ENCODE assay signal across 24 cellular contexts in genomic region chr12:38983117-38983571, GRCh38.
DNase-seq lines count a peak whose midpoint lies in the region.
"Had no signal": no experiment of that assay in that cellular context is flagged by ENCODE, and none has a peak within 500 bp of the region (broad histone marks: within the 10 kb centered on the region; RNA-seq: fewer than 3 reads in every experiment).

No MANE protein-coding gene starts in this region.

- H3K4me1 ChIP-seq in SJSA1 (replicated peaks), result no peaks in the 10 kb centered on the region
- H3K4me1 ChIP-seq in mesenchymal stem cell (ENCODE audit: control insufficient read depth, insufficient read depth, low read depth, low read length), result no peaks in the 10 kb centered on the region
- H3K4me1 ChIP-seq: right lobe of liver, thyroid gland had no signal

- H3K36me3 ChIP-seq in SJSA1, result no peaks in the 10 kb centered on the region
- no peaks in the 10 kb centered on the region for H3K36me3 ChIP-seq in mesenchymal stem cell (ENCODE audit: control insufficient read depth in 1 of 2, insufficient read depth in 2 of 2, low read depth in 1 of 2, low read length in 2 of 2)
- H3K36me3 ChIP-seq: right lobe of liver, thyroid gland had no signal

- no peak overlapping the region for H2AFZ ChIP-seq in mesenchymal stem cell (ENCODE audit: low read depth, low read length)

- H2BK12ac ChIP-seq in mesenchymal stem cell (ENCODE audit: low read length in 2 of 2), result no peak overlapping the region

- no peak overlapping the region for H3K9ac ChIP-seq in mesenchymal stem cell (ENCODE audit: low read length)

- H4K8ac ChIP-seq in mesenchymal stem cell (ENCODE audit: low read length), result no peak overlapping the region

- 76% methylated on average over 6 of the region's 6 CpGs for WGBS in mesenchymal stem cell

- no peak overlapping the region for H2BK5ac ChIP-seq in mesenchymal stem cell (ENCODE audit: low read depth, low read length, poor library complexity, severe bottlenecking)

- no peaks in the 10 kb centered on the region for H3K79me1 ChIP-seq in mesenchymal stem cell (replicated peaks; ENCODE audit: low read length, poor library complexity, severe bottlenecking)

- no peaks in the 10 kb centered on the region for H3K9me3 ChIP-seq in SJSA1 (replicated peaks)
- peaks cover 32% of the 10 kb centered on the region for H3K9me3 ChIP-seq in mesenchymal stem cell (ENCODE audit: control insufficient read depth, low read length)
- H3K9me3 ChIP-seq: thyroid gland had no signal

- intact Hi-C loops in posterior cingulate gyrus (cut with DNase I), result no loop called here

- no peak overlapping the region for H3K14ac ChIP-seq in mesenchymal stem cell (ENCODE audit: low read length in 2 of 2)

- DNase-seq in DMS53 treated with DMSO at 0.1 percent for 48 hours (lab: John Stamatoyannopoulos, UW; ENCODE audit: unreplicated experiment) (peak; percentile 47), M059J (ENCODE audit: low read depth) (peak; percentile 44), SJSA1 (ENCODE audit: low read depth in 1 of 2, low spot score in 2 of 2) (no peak), mesenchymal stem cell (no peak), posterior cingulate gyrus (no peak), T-helper 2 cell (no peak)
- no peak for DNase-seq in stimulated activated CD4-positive, alpha-beta T cell treated with anti-CD3 and anti-CD28 coated beads, Interleukin-4, amount 100 ng/mL, for 24 hours
- DNase-seq: activated CD4-positive, alpha-beta T cell treated with anti-CD3 and anti-CD28 coated beads for 48 hours; activated naive CD4-positive, alpha-beta T cell; activated T-cell treated with anti-CD3 and anti-CD28 coated beads, Interleukin-2, amount 50 U/mL, for 4 hours; CD4-positive, CD25-positive, alpha-beta regulatory T cell; effector memory CD4-positive, alpha-beta T cell; GDM1; hypothalamus; Kasumi-1; mucosa of descending colon; NCI-H2029 treated with DMSO at 0.1 percent for 48 hours; NCI-H226; NCI-H774; right lobe of liver; SIG-M5; stimulated activated naive CD8-positive, alpha-beta T cell treated with anti-CD3 and anti-CD28 coated beads, Interleukin-15, Interleukin-2, amounts not matched to agents 100 U/mL and 50 U/mL, for 24 hours; thyroid gland had no signal

- no peak overlapping the region for H2BK120ac ChIP-seq in mesenchymal stem cell (ENCODE audit: low read depth, low read length)

- H3K27ac ChIP-seq in SJSA1, result no peak overlapping the region
- H3K27ac ChIP-seq in mesenchymal stem cell (ENCODE audit: low read length, poor library complexity, severe bottlenecking), result no peak overlapping the region
- H3K27ac ChIP-seq: right lobe of liver, thyroid gland, VCaP had no signal

- H3K18ac ChIP-seq in mesenchymal stem cell (ENCODE audit: low read depth in 1 of 2, low read length in 2 of 2), result no peak overlapping the region

- no peak overlapping the region for H2AK5ac ChIP-seq in mesenchymal stem cell (ENCODE audit: low read length, severe bottlenecking)

- no peak overlapping the region for H2BK15ac ChIP-seq in mesenchymal stem cell (ENCODE audit: low read depth, poor library complexity, severe bottlenecking)

- no peak overlapping the region for H3K23ac ChIP-seq in mesenchymal stem cell (ENCODE audit: low read length in 2 of 2)

- no peak overlapping the region for H3K4ac ChIP-seq in mesenchymal stem cell (ENCODE audit: low read depth in 1 of 2, low read length in 2 of 2)

- H3K27me3 ChIP-seq in SJSA1 (replicated peaks) (no peaks in the 10 kb centered on the region), mesenchymal stem cell (ENCODE audit: control insufficient read depth in 1 of 2, insufficient read depth in 1 of 2, low read length in 2 of 2) (no peaks in the 10 kb centered on the region)
- H3K27me3 ChIP-seq: right lobe of liver, thyroid gland had no signal

- peak overlapping the region; percentile 21 for H3K4me2 ChIP-seq in mesenchymal stem cell (ENCODE audit: low read length, poor library complexity, severe bottlenecking)

- H3K4me3 ChIP-seq in SJSA1, result peak overlapping the region; percentile 19
- H3K4me3 ChIP-seq in mesenchymal stem cell (ENCODE audit: insufficient read depth in 1 of 2, low read depth in 1 of 2, low read length in 2 of 2), result peak overlapping the region in 1 of 2 experiments; percentile 13
- H3K4me3 ChIP-seq: mucosa of descending colon, thyroid gland had no signal

- H4K91ac ChIP-seq in mesenchymal stem cell (ENCODE audit: low read length), result no peak overlapping the region

Comparison
In these comparisons a context has a peak if more than half of its experiments do, and no peak if none do; other contexts are left out.
1. DNase-seq: peak in DMS53 treated with DMSO at 0.1 percent for 48 hours (single experiment) and M059J (single experiment); none in SJSA1 (0 of 2), mesenchymal stem cell (single experiment), posterior cingulate gyrus (0 of 10), stimulated activated CD4-positive, alpha-beta T cell treated with anti-CD3 and anti-CD28 coated beads, Interleukin-4, amount 100 ng/mL, for 24 hours (single experiment) and T-helper 2 cell (0 of 5).